Comparison of ENCODE assay signal across 20 cellular contexts in the genomic region with DNA sequence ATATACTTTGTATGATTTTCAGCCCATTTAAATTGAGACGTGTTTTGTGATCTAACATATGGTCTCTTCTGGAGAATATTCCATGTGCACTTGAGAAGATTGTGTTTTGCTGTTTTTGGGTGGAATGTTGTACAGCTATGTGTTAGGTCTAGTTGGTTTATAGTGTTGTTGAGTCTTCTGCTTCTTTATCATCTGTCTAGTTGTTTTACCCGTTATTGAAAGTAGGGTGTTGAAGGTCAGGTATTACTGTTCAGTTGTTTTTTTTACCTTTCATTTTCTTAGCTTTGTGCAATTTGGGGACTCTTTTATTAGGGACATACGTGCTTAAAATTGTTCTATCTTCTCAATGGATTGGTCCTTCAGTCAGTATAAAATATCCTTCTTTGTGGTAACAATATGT. TPM values are rescaled to one million over a fixed set of nuclear protein-coding genes. Genes with fewer than 3 reads are reported as not detected.
DNase-seq lines count a peak whose midpoint lies in the region; ATAC-seq and TF ChIP-seq lines count a peak whose summit lies in the region.
"Had no signal": no experiment of that assay in that cellular context is flagged by ENCODE, and none has a peak within 500 bp of the region (broad histone marks: within the 10 kb centered on the region; RNA-seq: fewer than 3 reads in every experiment).

No MANE protein-coding gene starts in this region.

- H3K27ac ChIP-seq in dorsolateral prefrontal cortex = peak overlapping the region in 4 of 59 donors; percentile 16 to 57 (median 24)
- H3K27ac ChIP-seq: spleen, upper lobe of right lung had no signal

- H3K36me3 Mint-ChIP-seq in activated T-cell treated with anti-CD3 and anti-CD28 coated beads, Interleukin-2, amount 50 U/mL, for 4 hours (ENCODE audit: insufficient read depth) = peaks cover 43% of the 10 kb centered on the region
- peaks cover 4% of the 10 kb centered on the region for H3K36me3 Mint-ChIP-seq in central memory CD8-positive, alpha-beta T cell (ENCODE audit: insufficient read depth)
- peaks cover 33% of the 10 kb centered on the region for H3K36me3 Mint-ChIP-seq in stimulated activated effector memory CD8-positive, alpha-beta T cell treated with anti-CD3 and anti-CD28 coated beads, Interleukin-12 subunit alpha, Interleukin-12 subunit beta, amount 100 ng/mL, for 72 hours

- H3K4me3 Mint-ChIP-seq in activated T-cell treated with anti-CD3 and anti-CD28 coated beads, Interleukin-2, amount 50 U/mL, for 4 hours = peak overlapping the region; percentile 30
- H3K4me3 Mint-ChIP-seq in central memory CD8-positive, alpha-beta T cell = peak overlapping the region; percentile 46
- peak overlapping the region; percentile 61 for H3K4me3 Mint-ChIP-seq in stimulated activated effector memory CD8-positive, alpha-beta T cell treated with anti-CD3 and anti-CD28 coated beads, Interleukin-12 subunit alpha, Interleukin-12 subunit beta, amount 100 ng/mL, for 72 hours
- H3K4me3 Mint-ChIP-seq: activated CD4-positive, alpha-beta T cell treated with anti-CD3 and anti-CD28 coated beads, Interleukin-2, amount 10 ng/mL, durations not matched to agents 7 days and 5 days; endodermal cell had no signal

- no peaks in the 10 kb centered on the region for H3K27me3 Mint-ChIP-seq in activated T-cell treated with anti-CD3 and anti-CD28 coated beads, Interleukin-2, amount 50 U/mL, for 4 hours (ENCODE audit: low read depth)
- H3K27me3 Mint-ChIP-seq in central memory CD8-positive, alpha-beta T cell = no peaks in the 10 kb centered on the region
- H3K27me3 Mint-ChIP-seq: activated CD4-positive, alpha-beta T cell treated with anti-CD3 and anti-CD28 coated beads, Interleukin-2, amount 10 ng/mL, durations not matched to agents 7 days and 5 days had no signal

- TF ChIP-seq CTCF in dorsolateral prefrontal cortex (IDR thresholded peaks at IDR 0.05 in 54 of 56, conservative IDR thresholded peaks at IDR 0.05 in 2 of 56; ENCODE audit: low read depth in 1 of 56, partially characterized antibody in 56 of 56) = no peak

- intact Hi-C loops in dorsolateral prefrontal cortex (cut with DNase I) = no loop called here

- H3K4me1 Mint-ChIP-seq in activated T-cell treated with anti-CD3 and anti-CD28 coated beads, Interleukin-2, amount 50 U/mL, for 4 hours (ENCODE audit: low read depth) = peaks cover 66% of the 10 kb centered on the region
- peaks cover 61% of the 10 kb centered on the region for H3K4me1 Mint-ChIP-seq in central memory CD8-positive, alpha-beta T cell
- H3K4me1 Mint-ChIP-seq in stimulated activated effector memory CD8-positive, alpha-beta T cell treated with anti-CD3 and anti-CD28 coated beads, Interleukin-12 subunit alpha, Interleukin-12 subunit beta, amount 100 ng/mL, for 72 hours = peaks cover 66% of the 10 kb centered on the region

- H3K9me3 Mint-ChIP-seq in activated T-cell treated with anti-CD3 and anti-CD28 coated beads, Interleukin-2, amount 50 U/mL, for 4 hours = peaks cover 27% of the 10 kb centered on the region
- peaks cover 6% of the 10 kb centered on the region for H3K9me3 Mint-ChIP-seq in central memory CD8-positive, alpha-beta T cell
- peaks cover 2% of the 10 kb centered on the region for H3K9me3 Mint-ChIP-seq in stimulated activated effector memory CD8-positive, alpha-beta T cell treated with anti-CD3 and anti-CD28 coated beads, Interleukin-12 subunit alpha, Interleukin-12 subunit beta, amount 100 ng/mL, for 72 hours

- H3K27ac Mint-ChIP-seq in central memory CD8-positive, alpha-beta T cell (ENCODE audit: low read depth) = peak overlapping the region; percentile 46
- peak overlapping the region; percentile 87 for H3K27ac Mint-ChIP-seq in stimulated activated effector memory CD8-positive, alpha-beta T cell treated with anti-CD3 and anti-CD28 coated beads, Interleukin-12 subunit alpha, Interleukin-12 subunit beta, amount 100 ng/mL, for 72 hours
- H3K27ac Mint-ChIP-seq: activated CD4-positive, alpha-beta T cell treated with anti-CD3 and anti-CD28 coated beads, Interleukin-2, amount 10 ng/mL, durations not matched to agents 7 days and 5 days; endodermal cell had no signal

- no peak for DNase-seq in activated T-cell treated with anti-CD3 and anti-CD28 coated beads, Interleukin-2, amount 50 U/mL, for 4 hours
- DNase-seq in activated T-cell treated with anti-CD3 and anti-CD28 coated beads, Interleukin-2, amount 50 U/mL, for 1 hour = no peak
- DNase-seq in central memory CD8-positive, alpha-beta T cell (ENCODE audit: low spot score in 2 of 2) = no peak
- no peak for DNase-seq in stimulated activated effector memory CD8-positive, alpha-beta T cell treated with anti-CD3 and anti-CD28 coated beads, Interleukin-12 subunit alpha, Interleukin-12 subunit beta, amount 100 ng/mL, for 72 hours (ENCODE audit: low spot score in 2 of 2)
- DNase-seq in dorsolateral prefrontal cortex = no peak
- DNase-seq: activated CD4-positive, alpha-beta T cell treated with anti-CD3 and anti-CD28 coated beads, Interleukin-2, amount 10 ng/mL, durations not matched to agents 7 days and 5 days; endodermal cell; H7; IMR-90; kidney glomerular epithelial cell; NCI-H1417; NCI-H2081 treated with DMSO at 0.1 percent for 48 hours; nucleus accumbens; spleen; stimulated activated CD4-positive, alpha-beta T cell treated with anti-CD3 and anti-CD28 coated beads, Interleukin-4, amount 100 ng/mL, for 24 hours; upper lobe of right lung had no signal

- H3K4me3 ChIP-seq in dorsolateral prefrontal cortex = no peak overlapping the region
- H3K4me3 ChIP-seq: spleen, upper lobe of right lung had no signal

- H3K27me3 ChIP-seq in dorsolateral prefrontal cortex = no peaks in the 10 kb centered on the region
- H3K27me3 ChIP-seq: spleen, upper lobe of right lung had no signal

- no peak for ATAC-seq in activated T-cell treated with anti-CD3 and anti-CD28 coated beads, Interleukin-2, amount 50 U/mL, for 4 hours
- ATAC-seq in HG02885 (IDR thresholded peaks at IDR 0.05; ENCODE audit: poor library complexity, unreplicated experiment) (peak; percentile 46), HG02642 (IDR thresholded peaks at IDR 0.05; ENCODE audit: poor library complexity, unreplicated experiment) (no peak), GM18511 (IDR thresholded peaks at IDR 0.05; ENCODE audit: unreplicated experiment) (no peak)
- no peak for ATAC-seq in central memory CD8-positive, alpha-beta T cell (replicated peaks; ENCODE audit: extremely low read depth, poor library complexity, severe bottlenecking)
- ATAC-seq in stimulated activated effector memory CD8-positive, alpha-beta T cell treated with anti-CD3 and anti-CD28 coated beads, Interleukin-12 subunit alpha, Interleukin-12 subunit beta, amount 100 ng/mL, for 72 hours = peak; percentile 63
- ATAC-seq: Panc1, upper lobe of right lung had no signal

RNA-seq across cellular contexts. Expression of gene SEPTIN7, which starts 18.5 kb away (rescaled TPM):
- total RNA-seq in activated T-cell treated with anti-CD3 and anti-CD28 coated beads, Interleukin-2, amount 50 U/mL, for 4 hours = 100 to 1,000 TPM; 174 to 192 (median 180) TPM
- total RNA-seq in dorsolateral prefrontal cortex = 1,000 to 10,000 TPM in 1 of 120 experiments, 100 to 1,000 TPM in 119; 401 to 1,012 (median 568) TPM

Comparison
In these comparisons a context has a peak if more than half of its experiments do, and no peak if none do; other contexts are left out.
1. ATAC-seq: peak in HG02885 (single experiment) and stimulated activated effector memory CD8-positive, alpha-beta T cell treated with anti-CD3 and anti-CD28 coated beads, Interleukin-12 subunit alpha, Interleukin-12 subunit beta, amount 100 ng/mL, for 72 hours (single experiment); none in activated T-cell treated with anti-CD3 and anti-CD28 coated beads, Interleukin-2, amount 50 U/mL, for 4 hours (0 of 2), central memory CD8-positive, alpha-beta T cell (single experiment), HG02642 (single experiment) and GM18511 (single experiment).
2. Peak in every context shown above with its lines, with median percentiles within 50 percentile points of each other: H3K4me3 Mint-ChIP-seq.